ENCODE assay signal across 15 cellular contexts in the genomic region with DNA sequence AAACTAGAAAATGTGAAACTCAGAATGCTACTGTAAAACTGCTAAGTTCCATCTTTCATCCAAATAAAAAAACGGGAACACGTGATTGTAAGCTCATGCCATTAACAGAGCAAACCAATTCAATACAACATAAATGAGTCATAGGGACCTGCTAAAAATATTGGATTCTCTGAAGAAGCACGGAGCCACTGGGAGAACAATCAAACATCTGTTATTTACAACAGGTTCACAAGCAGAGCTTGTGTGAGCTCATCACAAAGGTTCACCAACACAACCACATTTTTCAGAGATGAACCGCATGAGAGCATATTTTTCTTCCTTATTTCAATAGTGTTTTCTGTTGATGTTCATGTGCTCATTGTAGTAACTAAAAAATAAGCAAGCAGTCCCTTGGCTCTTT.
A peak's percentile ranks its signal among the peaks of the same experiment; 100 is the strongest.
DNase-seq lines count a peak whose midpoint lies in the region; ATAC-seq and TF ChIP-seq lines count a peak whose summit lies in the region.
"Had no signal": no experiment of that assay in that cellular context is flagged by ENCODE, and none has a peak within 500 bp of the region (broad histone marks: within the 10 kb centered on the region; RNA-seq: fewer than 3 reads in every experiment).

No MANE protein-coding gene starts in this region.

- H3K9me1 ChIP-seq in IMR-90 (ENCODE audit: insufficient read depth, low read length): no peaks in the 10 kb centered on the region

- peaks cover 10 to 34% of the 10 kb centered on the region in 2 experiments for H3K79me1 ChIP-seq in IMR-90 (ENCODE audit: low read depth in 1 of 2, low read length in 2 of 2)

- POLR2A ChIA-PET in IMR-90 (lab: Charles Lee; ENCODE audit: unreplicated experiment) (interaction anchor here (0.6 kb wide), 1 partner anchor 1968 kb away, joined by 3 read pairs; no protein-coding TSS in a partner anchor), PC-3 (lab: Charles Lee; ENCODE audit: unreplicated experiment) (no interaction called here)

- 100% methylated on average over 1 of the region's 4 CpGs; no CpG with 5 or more reads in 1 of the 2 experiments for WGBS in IMR-90 (ENCODE audit: extremely low coverage in 2 of 2, insufficient read length in 1 of 2), 2 experiments
- WGBS in sigmoid colon, 2 donors: 59 to 75% methylated on average over 4 of the region's 4 CpGs
- 88 to 89% methylated on average over 2 to 4 of the region's 4 CpGs for WGBS in endodermal cell (ENCODE audit: insufficient coverage in 1 of 2, insufficient read length in 1 of 2), 2 experiments

- H3K4me2 ChIP-seq in IMR-90 (ENCODE audit: low read depth, low read length) (no peak overlapping the region), PC-3 (ENCODE audit: low read length) (no peak overlapping the region)

- H3K9me3 Mint-ChIP-seq in endodermal cell: peaks cover 5% of the 10 kb centered on the region

- H3K4me3 Mint-ChIP-seq in endodermal cell: no peak overlapping the region
- H3K4me3 Mint-ChIP-seq: natural killer cell, WTC11 had no signal

- no peak overlapping the region for H3K56ac ChIP-seq in IMR-90 (ENCODE audit: extremely low read depth, insufficient read depth, low read length)

- no peaks in the 10 kb centered on the region for H3K27me3 Mint-ChIP-seq in endodermal cell (ENCODE audit: insufficient read depth)

- H3K9me3 ChIP-seq in IMR-90 (ENCODE audit: control insufficient read depth, insufficient read depth, low read length) (no peaks in the 10 kb centered on the region), PC-3 (ENCODE audit: low read length) (no peaks in the 10 kb centered on the region), sigmoid colon (no peaks in the 10 kb centered on the region), endodermal cell (ENCODE audit: control insufficient read depth, low read length) (no peaks in the 10 kb centered on the region)

- CTCF ChIA-PET in IMR-90 (lab: Yijun Ruan, JAX): interaction anchor here (1.2 to 1.3 kb wide), 2 partner anchors 9 to 20 kb away, joined by 3 read pairs; no protein-coding TSS in a partner anchor
- CTCF ChIA-PET in PC-3 (lab: Charles Lee): interaction anchor here (0.6 kb wide), 1 partner anchor 299 kb away, joined by 3 read pairs; no protein-coding TSS in a partner anchor

- TF ChIP-seq POLR2A in IMR-90 (IDR thresholded peaks at IDR 0.05; ENCODE audit: low read depth, low read length) (no peak), sigmoid colon (IDR thresholded peaks at IDR 0.05) (no peak)

- H3K4me1 Mint-ChIP-seq in endodermal cell: no peaks in the 10 kb centered on the region
- H3K4me1 Mint-ChIP-seq: natural killer cell had no signal

- no peak overlapping the region for H4K8ac ChIP-seq in IMR-90 (ENCODE audit: low read depth in 2 of 2, low read length in 2 of 2)

- no peak overlapping the region for H3K14ac ChIP-seq in IMR-90 (replicated peaks; ENCODE audit: low read depth, low read length)

- H2BK15ac ChIP-seq in IMR-90 (ENCODE audit: low read depth, low read length): no peak overlapping the region

- no peak overlapping the region for H3K23ac ChIP-seq in IMR-90 (ENCODE audit: low read depth, low read length)

- no peaks in the 10 kb centered on the region for H3K27me3 ChIP-seq in IMR-90 (ENCODE audit: control insufficient read depth, insufficient read depth, low read length)
- H3K27me3 ChIP-seq in PC-3 (ENCODE audit: low read length): no peaks in the 10 kb centered on the region
- H3K27me3 ChIP-seq in foreskin keratinocyte: no peaks in the 10 kb centered on the region
- no peaks in the 10 kb centered on the region for H3K27me3 ChIP-seq in sigmoid colon
- no peaks in the 10 kb centered on the region for H3K27me3 ChIP-seq in endodermal cell (ENCODE audit: control insufficient read depth, insufficient read depth, low read length, poor library complexity, severe bottlenecking)

- H4K5ac ChIP-seq in IMR-90 (ENCODE audit: low read depth, low read length): no peak overlapping the region

- intact Hi-C loops in IMR-90 (cut with micrococcal nuclease): no loop called here
- intact Hi-C loops in PC-3 (cut with micrococcal nuclease): no loop called here
- intact Hi-C loops in sigmoid colon (cut with DNase I): no loop called here

- H3K4me3 ChIP-seq in AG10803 (ENCODE audit: low read length) (no peak overlapping the region), IMR-90 (ENCODE audit: insufficient read depth, low read depth, low read length) (no peak overlapping the region), PC-3 (ENCODE audit: low read length) (no peak overlapping the region), sigmoid colon (no peak overlapping the region), endodermal cell (ENCODE audit: low read length) (no peak overlapping the region)

- no TSS peak for BruUV-seq in IMR-90 (replicated peaks; lab: Mats Ljungman, UMichigan)
- no TSS peak for BruUV-seq in PC-3 (replicated peaks; lab: Mats Ljungman, UMichigan)

- peak; percentile 36 for DNase-seq in AG10803 (ENCODE audit: low read depth)
- peak; percentile 79 for DNase-seq in IMR-90
- DNase-seq in PC-3: peak; percentile 49
- DNase-seq in foreskin melanocyte: peak; percentile 12
- no peak for DNase-seq in left lobe of liver (ENCODE audit: low spot score)
- DNase-seq in foreskin keratinocyte: no peak
- no peak for DNase-seq in sigmoid colon
- DNase-seq in endodermal cell: no peak
- DNase-seq: activated gamma-delta T cell; aorta; natural killer cell; OCI-M1; stimulated activated CD4-positive, alpha-beta T cell treated with anti-CD3 and anti-CD28 coated beads, Interleukin-4, amount 100 ng/mL, for 1 hour; SW 1271 had no signal

- in situ Hi-C loops in IMR-90 (cut with MboI; ENCODE audit: low sequenced_read_pairs): no loop called here

- H3K79me2 ChIP-seq in PC-3 (ENCODE audit: low read length): no peaks in the 10 kb centered on the region

- ATAC-seq in IMR-90 (ENCODE audit: low read depth) (peak; percentile 35; the same call in 1 of the 2 replicates), PC-3 (peak; percentile 70), left lobe of liver (no peak), foreskin keratinocyte (no peak)
- ATAC-seq: natural killer cell, WTC11 had no signal

- H2AFZ ChIP-seq in IMR-90 (replicated peaks; ENCODE audit: low read length, poor library complexity): no peak overlapping the region
- H2AFZ ChIP-seq in PC-3 (ENCODE audit: low read length): no peak overlapping the region

- H3K9ac ChIP-seq in IMR-90 (ENCODE audit: low read depth, low read length) (no peak overlapping the region), PC-3 (ENCODE audit: low read length) (no peak overlapping the region), endodermal cell (ENCODE audit: extremely low read depth, low read length, poor library complexity, severe bottlenecking) (no peak overlapping the region)

- TF ChIP-seq RAD21 in IMR-90 (IDR thresholded peaks at IDR 0.05; ENCODE audit: low read length): no peak

- dilution Hi-C loops in IMR-90 (cut with HindIII; ENCODE audit: low sequenced_read_pairs, unreplicated experiment): no loop called here

- H3K36me3 ChIP-seq in IMR-90 (ENCODE audit: control insufficient read depth, insufficient read depth, low read length) (no peaks in the 10 kb centered on the region; the same call in 1 of the 2 replicates), PC-3 (ENCODE audit: low read depth, low read length) (no peaks in the 10 kb centered on the region), sigmoid colon (no peaks in the 10 kb centered on the region), endodermal cell (ENCODE audit: control insufficient read depth, insufficient read depth, low read length) (no peaks in the 10 kb centered on the region)

- no peaks in the 10 kb centered on the region for H3K9me2 ChIP-seq in PC-3 (replicated peaks; ENCODE audit: low read length)

- no peak overlapping the region for H3K4ac ChIP-seq in IMR-90 (ENCODE audit: low read depth, low read length)

- no peaks in the 10 kb centered on the region for H3F3A ChIP-seq in PC-3 (ENCODE audit: low read length, unreplicated experiment)

- H3K36me3 Mint-ChIP-seq in endodermal cell (ENCODE audit: low read depth): no peaks in the 10 kb centered on the region
- H3K36me3 Mint-ChIP-seq: natural killer cell had no signal

- H4K91ac ChIP-seq in IMR-90 (ENCODE audit: insufficient read depth, low read depth, low read length): no peak overlapping the region

- H3K27ac Mint-ChIP-seq in endodermal cell: no peak overlapping the region
- H3K27ac Mint-ChIP-seq: natural killer cell, WTC11 had no signal

- no peak for TF ChIP-seq EP300 in sigmoid colon (IDR thresholded peaks at IDR 0.05)

- H4K20me1 ChIP-seq in IMR-90 (ENCODE audit: insufficient read depth, low read length) (peaks cover 14% of the 10 kb centered on the region; the same call in 1 of the 2 replicates), PC-3 (ENCODE audit: low read length) (no peaks in the 10 kb centered on the region)

- H2BK5ac ChIP-seq in IMR-90 (ENCODE audit: low read depth, low read length, poor library complexity, severe bottlenecking): no peak overlapping the region

- no peak overlapping the region for H2AK5ac ChIP-seq in IMR-90 (ENCODE audit: low read depth, low read length)

- no peak overlapping the region for H2BK120ac ChIP-seq in IMR-90 (ENCODE audit: low read depth, low read length)

- no peak overlapping the region for H2BK20ac ChIP-seq in IMR-90 (ENCODE audit: low read depth, low read length)

- no peak overlapping the region for H3K18ac ChIP-seq in IMR-90 (ENCODE audit: low read depth, low read length)

- H3K4me1 ChIP-seq in IMR-90 (ENCODE audit: control insufficient read depth, insufficient read depth, low read length): 0 out of 2 replicates have a peak, but pooled peaks cover 2% of the 10 kb centered on the region
- H3K4me1 ChIP-seq in PC-3 (ENCODE audit: insufficient read depth, low read length): no peaks in the 10 kb centered on the region
- no peaks in the 10 kb centered on the region for H3K4me1 ChIP-seq in foreskin keratinocyte
- no peaks in the 10 kb centered on the region for H3K4me1 ChIP-seq in sigmoid colon
- H3K4me1 ChIP-seq in endodermal cell (ENCODE audit: control insufficient read depth, insufficient read depth, low read length): no peaks in the 10 kb centered on the region

- TF ChIP-seq CTCF in AG10803 (conservative IDR thresholded peaks at IDR 0.05; ENCODE audit: low read length) (no peak), IMR-90 (conservative IDR thresholded peaks at IDR 0.05; ENCODE audit: low read depth, low read length) (no peak), PC-3 (conservative IDR thresholded peaks at IDR 0.05; ENCODE audit: low read depth, low read length) (no peak), foreskin keratinocyte (conservative IDR thresholded peaks at IDR 0.05) (no peak), sigmoid colon (IDR thresholded peaks at IDR 0.05) (no peak), endodermal cell (conservative IDR thresholded peaks at IDR 0.05) (no peak)

- no peak overlapping the region for H3K27ac ChIP-seq in IMR-90 (ENCODE audit: insufficient read depth, low read length)
- no peak overlapping the region for H3K27ac ChIP-seq in PC-3 (ENCODE audit: low read length)
- no peak overlapping the region for H3K27ac ChIP-seq in foreskin keratinocyte
- no peak overlapping the region for H3K27ac ChIP-seq in sigmoid colon
- H3K27ac ChIP-seq in endodermal cell (ENCODE audit: low read depth, low read length): no peak overlapping the region

- H2AK9ac ChIP-seq in IMR-90 (replicated peaks; ENCODE audit: low read depth, low read length, poor library complexity): no peak overlapping the region

TF ChIP-seq in IMR-90, 13 proteins besides CTCF, POLR2A, EP300 and RAD21:
- TF ChIP-seq FOS (IDR thresholded peaks at IDR 0.05; ENCODE audit: low read depth, low read length): no peak

Comparison
In these comparisons a context has a peak if more than half of its experiments do, and no peak if none do; other contexts are left out.
1. DNase-seq: peak in AG10803 (single experiment), IMR-90 (single experiment), PC-3 (single experiment) and foreskin melanocyte (single experiment); none in left lobe of liver (single experiment), foreskin keratinocyte (0 of 2), sigmoid colon (single experiment) and endodermal cell (single experiment).
2. ATAC-seq: peak in IMR-90 (single experiment) and PC-3 (single experiment); none in left lobe of liver (single experiment) and foreskin keratinocyte (single experiment).